ENCODE assay signal across 8 cellular contexts in genomic region chr17:80891096-80892018, GRCh38.
DNase-seq lines count a peak whose midpoint lies in the region; ATAC-seq lines count a peak whose summit lies in the region.

No MANE protein-coding gene starts in this region.

- DNase-seq in SKM-1 (lab: John Stamatoyannopoulos, UW; ENCODE audit: unreplicated experiment): peak; percentile 36
- DNase-seq in activated naive CD4-positive, alpha-beta T cell treated with anti-CD3 and anti-CD28 coated beads, Interleukin-2, amount 50 U/mL, for 16 hours: peak; percentile 77
- peak; percentile 87 for DNase-seq in iris pigment epithelial cell (ENCODE audit: low read depth)
- DNase-seq in stimulated activated CD4-positive, alpha-beta T cell treated with anti-CD3 and anti-CD28 coated beads, Interleukin-2, amount 100 ng/mL, for 48 hours: peak; percentile 59 to 71
- DNase-seq in mesenteric fat pad (ENCODE audit: low spot score): no peak
- no peak for DNase-seq in cerebellum (ENCODE audit: low spot score)

- peak; percentile 48 for ATAC-seq in GM18499 (IDR thresholded peaks at IDR 0.05; ENCODE audit: insufficient read depth, unreplicated experiment)
- ATAC-seq in HG03135 (IDR thresholded peaks at IDR 0.05; ENCODE audit: unreplicated experiment): peak; percentile 40

Comparison
In these comparisons a context has a peak if more than half of its experiments do, and no peak if none do; other contexts are left out.
1. DNase-seq: peak in SKM-1 (single experiment), activated naive CD4-positive, alpha-beta T cell treated with anti-CD3 and anti-CD28 coated beads, Interleukin-2, amount 50 U/mL, for 16 hours (single experiment), iris pigment epithelial cell (single experiment) and stimulated activated CD4-positive, alpha-beta T cell treated with anti-CD3 and anti-CD28 coated beads, Interleukin-2, amount 100 ng/mL, for 48 hours (2 of 2); none in mesenteric fat pad (single experiment) and cerebellum (single experiment).